10 cellular contexts compared by ENCODE assay signal in the genomic region with DNA sequence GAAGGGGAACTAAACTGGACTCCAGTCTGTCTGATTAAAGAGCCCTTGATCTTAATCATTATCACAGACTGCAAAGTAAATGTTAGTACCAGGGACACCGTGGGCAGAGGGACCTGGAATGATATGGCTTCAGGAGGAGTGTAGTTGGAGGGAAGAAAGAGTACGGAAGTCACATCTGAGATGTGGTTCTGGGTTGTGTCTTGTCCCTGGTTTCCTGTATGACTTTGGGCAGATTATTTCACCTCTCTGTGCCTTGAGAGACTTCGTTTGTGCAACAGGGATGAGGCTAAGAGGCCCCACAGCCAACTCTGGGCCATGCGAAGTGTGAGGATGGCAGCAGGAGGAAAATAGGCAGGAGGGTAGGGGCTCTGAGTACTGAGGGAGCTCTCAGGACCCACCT.
DNase-seq lines count a peak whose midpoint lies in the region; ATAC-seq, FAIRE-seq and TF ChIP-seq lines count a peak whose summit lies in the region.
"Had no signal": no experiment of that assay in that cellular context is flagged by ENCODE, and none has a peak within 500 bp of the region (broad histone marks: within the 10 kb centered on the region; RNA-seq: fewer than 3 reads in every experiment).

No MANE protein-coding gene starts in this region.

- FAIRE-seq in K562 (lab: Jason Lieb, UNC), result no peak

- H3K4me3 ChIP-seq in GM23338, result no peak overlapping the region
- H3K4me3 ChIP-seq in RWPE2 (ENCODE audit: severe bottlenecking), result no peak overlapping the region
- no peak overlapping the region for H3K4me3 ChIP-seq in K562

- H3K79me2 ChIP-seq in GM23338 (replicated peaks; ENCODE audit: insufficient read depth) (no peaks in the 10 kb centered on the region), K562 (ENCODE audit: control insufficient read depth, insufficient read depth, low read length) (no peaks in the 10 kb centered on the region)

- H3K4me2 ChIP-seq in GM23338, result no peak overlapping the region
- H3K4me2 ChIP-seq in K562 (ENCODE audit: insufficient read depth, low read length), result no peak overlapping the region

- no peaks in the 10 kb centered on the region for H3K9me1 ChIP-seq in K562 (ENCODE audit: control insufficient read depth, insufficient read depth, low read length)

- POLR2A ChIA-PET in K562 (lab: Yijun Ruan, JAX), result interaction anchor here (0.6 to 3.2 kb wide), 4 partner anchors 9 to 98 kb away, joined by 3 to 22 read pairs (median 5); no protein-coding TSS in a partner anchor

- no peak overlapping the region for H3K9ac ChIP-seq in K562 (ENCODE audit: insufficient read depth in 1 of 2, low read depth in 2 of 2, low read length in 2 of 2)

- H3K36me3 ChIP-seq in GM23338 (ENCODE audit: insufficient read depth) (no peaks in the 10 kb centered on the region), RWPE2 (ENCODE audit: low read depth) (no peaks in the 10 kb centered on the region), K562 (ENCODE audit: control insufficient read depth, insufficient read depth, low read length) (no peaks in the 10 kb centered on the region)

- H3K27ac ChIP-seq in GM23338 (ENCODE audit: low read depth), result no peak overlapping the region
- H3K27ac ChIP-seq in RWPE2 (ENCODE audit: poor library complexity, severe bottlenecking), result peak overlapping the region; percentile 20
- H3K27ac ChIP-seq in K562 (ENCODE audit: extremely low read depth, low read depth, low read length), result no peak overlapping the region

- H4K20me1 ChIP-seq in GM23338 (replicated peaks; ENCODE audit: insufficient read depth), result no peaks in the 10 kb centered on the region
- no peaks in the 10 kb centered on the region for H4K20me1 ChIP-seq in K562 (replicated peaks; ENCODE audit: control insufficient read depth, insufficient read depth, low read length)

- TF ChIP-seq CTCF in GM23338 (conservative IDR thresholded peaks at IDR 0.05; ENCODE audit: low read depth in 2 of 2) (no peak), RWPE2 (IDR thresholded peaks at IDR 0.05; ENCODE audit: poor library complexity, severe bottlenecking) (no peak), K562 (IDR thresholded peaks at IDR 0.05 in 2 of 3, conservative IDR thresholded peaks at IDR 0.05 in 1 of 3; ENCODE audit: insufficient read depth in 2 of 3, low read depth in 1 of 3, low read length in 3 of 3) (no peak), neural crest cell (conservative IDR thresholded peaks at IDR 0.05) (no peak)

- no peaks in the 10 kb centered on the region for H3K36me3 Mint-ChIP-seq in GM23338 (ENCODE audit: low read depth)
- H3K36me3 Mint-ChIP-seq in neural crest cell (ENCODE audit: low read depth), result no peaks in the 10 kb centered on the region

- 28% methylated on average over 4 of the region's 4 CpGs for WGBS in K562 (ENCODE audit: insufficient coverage, low coverage, missing lambda C conversion rate)

- intact Hi-C loops in K562 (cut with micrococcal nuclease), result no loop called here

- H3K4me3 Mint-ChIP-seq in GM23338 (no peak overlapping the region; the same call in 2 of the 3 replicates), neural crest cell (peak overlapping the region; percentile 1)

- H3K27me3 ChIP-seq in GM23338 (ENCODE audit: insufficient read depth) (no peaks in the 10 kb centered on the region), RWPE2 (ENCODE audit: insufficient read depth, poor library complexity, severe bottlenecking) (no peaks in the 10 kb centered on the region), K562 (ENCODE audit: control insufficient read depth in 2 of 2, insufficient read depth in 2 of 2, low read length in 2 of 2) (no peaks in the 10 kb centered on the region)

- H3K9me2 ChIP-seq in GM23338 (ENCODE audit: insufficient read depth), result no peaks in the 10 kb centered on the region

- H3K9me3 ChIP-seq in RWPE2 (ENCODE audit: severe bottlenecking) (no peaks in the 10 kb centered on the region), K562 (replicated peaks; ENCODE audit: control insufficient read depth, insufficient read depth, low read depth, low read length) (no peaks in the 10 kb centered on the region)

- in situ Hi-C loops in K562 (cut with MboI), result no loop called here

- DNase-seq in GM23338 (ENCODE audit: low spot score) (no peak), RWPE2 (ENCODE audit: low spot score) (no peak), K562 (ENCODE audit: extremely low read depth in 1 of 4, low spot score in 3 of 4) (no peak), neural crest cell (ENCODE audit: low read depth, low spot score) (no peak), NCI-H2029 (lab: John Stamatoyannopoulos, UW) (no peak), T1000 (lab: John Stamatoyannopoulos, UW) (no peak), NAMALWA (ENCODE audit: low spot score) (no peak)
- DNase-seq: left ventricle myocardium superior, NCI-H2107, nucleus accumbens had no signal

- peak overlapping the region; percentile 81; the same call in 1 of the 2 replicates for H2AFZ ChIP-seq in GM23338
- H2AFZ ChIP-seq in K562 (ENCODE audit: low read depth, low read length), result peak overlapping the region; percentile 53

- H3K27me3 Mint-ChIP-seq in GM23338 (ENCODE audit: insufficient read depth, low read depth, poor library complexity) (peaks cover 4% of the 10 kb centered on the region), neural crest cell (ENCODE audit: low read depth) (no peaks in the 10 kb centered on the region)

- 0 out of 2 replicates have a peak, but pooled peaks cover 6% of the 10 kb centered on the region for H3F3A ChIP-seq in GM23338 (replicated peaks; ENCODE audit: low read depth)

- TF ChIP-seq RAD21 in K562 (CRISPR knock-in tag; conservative IDR thresholded peaks at IDR 0.05 in 1 of 2, IDR thresholded peaks at IDR 0.05 in 1 of 2), result no peak

- CTCF ChIA-PET in K562 (lab: Yijun Ruan, JAX; ENCODE audit: low intra/inter-chr PET ratio), result no interaction called here

- peaks cover 3% of the 10 kb centered on the region for H3K4me1 ChIP-seq in GM23338 (ENCODE audit: insufficient read depth)
- H3K4me1 ChIP-seq in RWPE2 (ENCODE audit: insufficient read depth, poor library complexity, severe bottlenecking), result peaks cover 6% of the 10 kb centered on the region
- H3K4me1 ChIP-seq in K562 (replicated peaks in 1 of 2; ENCODE audit: control insufficient read depth in 2 of 2, insufficient read depth in 2 of 2, low read length in 2 of 2), result peaks cover 2 to 6% of the 10 kb centered on the region in 2 experiments; a peak in 2 of 5 replicates

- BruUV-seq in K562 (replicated peaks; lab: Mats Ljungman, UMichigan), result no TSS peak

- H3K9me3 Mint-ChIP-seq in GM23338 (no peaks in the 10 kb centered on the region), neural crest cell (no peaks in the 10 kb centered on the region)

- ATAC-seq in GM23338 (no peak), RWPE2 (ENCODE audit: low read depth) (no peak), K562 (no peak)
- ATAC-seq: left ventricle myocardium superior had no signal

- H3K27ac Mint-ChIP-seq in GM23338 (no peak overlapping the region), neural crest cell (ENCODE audit: unreplicated experiment) (peak overlapping the region; percentile 83)

- H3K4me1 Mint-ChIP-seq in GM23338 (peaks cover 30% of the 10 kb centered on the region), neural crest cell (peaks cover 57% of the 10 kb centered on the region)

- no peak for TF ChIP-seq POLR2A in K562 (conservative IDR thresholded peaks at IDR 0.05)

- TF ChIP-seq EP300 in K562 (IDR thresholded peaks at IDR 0.05; ENCODE audit: low read length), result no peak
